ENCODE assay signal across 3 cellular contexts in genomic region chr10:73332379-73332778, GRCh38.
TF ChIP-seq lines count a peak whose summit lies in the region.

No MANE protein-coding gene starts in this region.

TF ChIP-seq in SK-N-SH, 30 proteins besides CTCF, POLR2A, EP300 and RAD21 (continued from another document):
- no peak for TF ChIP-seq IRF3 (IDR thresholded peaks at IDR 0.05; ENCODE audit: low read depth, low read length)
- no peak for TF ChIP-seq SIN3A (IDR thresholded peaks at IDR 0.05; ENCODE audit: borderline replicate concordance, low read depth, low read length)
- TF ChIP-seq EZH2phosphoT487 (IDR thresholded peaks at IDR 0.05; ENCODE audit: borderline replicate concordance, low read depth), result no peak
- TF ChIP-seq RCOR1 (IDR thresholded peaks at IDR 0.05; ENCODE audit: low read length), result no peak
- no peak for TF ChIP-seq JUND (IDR thresholded peaks at IDR 0.05)
- no peak for TF ChIP-seq SMC3 (IDR thresholded peaks at IDR 0.05; ENCODE audit: low read depth, low read length)
- TF ChIP-seq FOXJ3 (CRISPR knock-in tag; IDR thresholded peaks at IDR 0.05), result no peak
- no peak for TF ChIP-seq GATA2 (CRISPR knock-in tag; IDR thresholded peaks at IDR 0.05)
- no peak for TF ChIP-seq MXI1 (IDR thresholded peaks at IDR 0.05; ENCODE audit: low read depth, low read length)
- TF ChIP-seq POLR2AphosphoS5 (IDR thresholded peaks at IDR 0.05; ENCODE audit: low read depth, low read length), result no peak
- TF ChIP-seq FOSL2 (IDR thresholded peaks at IDR 0.05; ENCODE audit: borderline replicate concordance, low read depth), result no peak
- TF ChIP-seq TCF12 (IDR thresholded peaks at IDR 0.05), result no peak
- TF ChIP-seq RXRA (IDR thresholded peaks at IDR 0.05; ENCODE audit: borderline replicate concordance, low read depth), result no peak
- no peak for TF ChIP-seq MAX (IDR thresholded peaks at IDR 0.05; ENCODE audit: low read depth)
- no peak for TF ChIP-seq FOXM1 (IDR thresholded peaks at IDR 0.05; ENCODE audit: low read depth)

TF ChIP-seq in SK-N-SH treated with all-trans-retinoic acid at 6 μM for 48 hours, 23 proteins besides CTCF, POLR2A, EP300 and RAD21 (continued from another document):
- TF ChIP-seq ZFP30 (CRISPR knock-in tag; IDR thresholded peaks at IDR 0.05), result no peak
- TF ChIP-seq GLIS3 (CRISPR knock-in tag; IDR thresholded peaks at IDR 0.05), result no peak
- TF ChIP-seq ZNF8 (CRISPR knock-in tag; IDR thresholded peaks at IDR 0.05), result no peak
- TF ChIP-seq ZFP3 (CRISPR knock-in tag; IDR thresholded peaks at IDR 0.05), result no peak
- TF ChIP-seq PATZ1 (CRISPR knock-in tag; IDR thresholded peaks at IDR 0.05; ENCODE audit: borderline replicate concordance), result no peak
- TF ChIP-seq ZNF565 (CRISPR knock-in tag; conservative IDR thresholded peaks at IDR 0.05; ENCODE audit: low read depth), result no peak
- TF ChIP-seq SNAI2 (CRISPR knock-in tag; IDR thresholded peaks at IDR 0.05), result no peak
- no peak for TF ChIP-seq CREB5 (CRISPR knock-in tag; IDR thresholded peaks at IDR 0.05; ENCODE audit: low read depth)
- no peak for TF ChIP-seq ESRRG (CRISPR knock-in tag; IDR thresholded peaks at IDR 0.05)
- no peak for TF ChIP-seq ZNF70 (CRISPR knock-in tag; IDR thresholded peaks at IDR 0.05)
- TF ChIP-seq OSR1 (CRISPR knock-in tag; IDR thresholded peaks at IDR 0.05), result no peak
- TF ChIP-seq TCF4 (CRISPR knock-in tag; IDR thresholded peaks at IDR 0.05; ENCODE audit: borderline replicate concordance), result no peak
TF ChIP-seq in SK-N-SH treated with all-trans-retinoic acid at 6 μM for 48 hours: peak in this region for 0.

TF ChIP-seq in K562, 482 proteins besides CTCF, POLR2A, EP300 and RAD21:
- TF ChIP-seq ZNF518B (CRISPR knock-in tag; IDR thresholded peaks at IDR 0.05) (no peak), NCOA6 (IDR thresholded peaks at IDR 0.05) (no peak), ZBED1 (IDR thresholded peaks at IDR 0.05) (no peak), SMAD1 (IDR thresholded peaks at IDR 0.05; ENCODE audit: low read depth, low read length, partially characterized antibody) (no peak), ATF4 (CRISPR knock-in tag; IDR thresholded peaks at IDR 0.05) (no peak), HDAC6 (IDR thresholded peaks at IDR 0.05; ENCODE audit: low read depth, low read length) (no peak), BRF1 (IDR thresholded peaks at IDR 0.05; ENCODE audit: borderline replicate concordance, extremely low read depth, insufficient read length) (no peak), HLTF (IDR thresholded peaks at IDR 0.05) (no peak), DNMT1 (IDR thresholded peaks at IDR 0.05) (no peak), SRSF7 (optimal IDR thresholded peaks at IDR 0.05; ENCODE audit: low read depth, low read length) (no peak), ZNF707 (CRISPR knock-in tag; conservative IDR thresholded peaks at IDR 0.05) (no peak)
- TF ChIP-seq, protein P1, sequence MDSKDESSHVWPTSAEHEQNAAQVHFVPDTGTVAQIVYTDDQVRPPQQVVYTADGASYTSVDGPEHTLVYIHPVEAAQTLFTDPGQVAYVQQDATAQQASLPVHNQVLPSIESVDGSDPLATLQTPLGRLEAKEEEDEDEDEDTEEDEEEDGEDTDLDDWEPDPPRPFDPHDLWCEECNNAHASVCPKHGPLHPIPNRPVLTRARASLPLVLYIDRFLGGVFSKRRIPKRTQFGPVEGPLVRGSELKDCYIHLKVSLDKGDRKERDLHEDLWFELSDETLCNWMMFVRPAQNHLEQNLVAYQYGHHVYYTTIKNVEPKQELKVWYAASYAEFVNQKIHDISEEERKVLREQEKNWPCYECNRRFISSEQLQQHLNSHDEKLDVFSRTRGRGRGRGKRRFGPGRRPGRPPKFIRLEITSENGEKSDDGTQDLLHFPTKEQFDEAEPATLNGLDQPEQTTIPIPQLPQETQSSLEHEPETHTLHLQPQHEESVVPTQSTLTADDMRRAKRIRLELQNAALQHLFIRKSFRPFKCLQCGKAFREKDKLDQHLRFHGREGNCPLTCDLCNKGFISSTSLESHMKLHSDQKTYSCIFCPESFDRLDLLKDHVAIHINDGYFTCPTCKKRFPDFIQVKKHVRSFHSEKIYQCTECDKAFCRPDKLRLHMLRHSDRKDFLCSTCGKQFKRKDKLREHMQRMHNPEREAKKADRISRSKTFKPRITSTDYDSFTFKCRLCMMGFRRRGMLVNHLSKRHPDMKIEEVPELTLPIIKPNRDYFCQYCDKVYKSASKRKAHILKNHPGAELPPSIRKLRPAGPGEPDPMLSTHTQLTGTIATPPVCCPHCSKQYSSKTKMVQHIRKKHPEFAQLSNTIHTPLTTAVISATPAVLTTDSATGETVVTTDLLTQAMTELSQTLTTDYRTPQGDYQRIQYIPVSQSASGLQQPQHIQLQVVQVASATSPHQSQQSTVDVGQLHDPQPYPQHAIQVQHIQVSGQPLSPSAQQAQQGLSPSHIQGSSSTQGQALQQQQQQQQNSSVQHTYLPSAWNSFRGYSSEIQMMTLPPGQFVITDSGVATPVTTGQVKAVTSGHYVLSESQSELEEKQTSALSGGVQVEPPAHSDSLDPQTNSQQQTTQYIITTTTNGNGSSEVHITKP (IDR thresholded peaks at IDR 0.05; ENCODE audit: partially characterized antibody), result peak; percentile 65
- TF ChIP-seq, protein P2, sequence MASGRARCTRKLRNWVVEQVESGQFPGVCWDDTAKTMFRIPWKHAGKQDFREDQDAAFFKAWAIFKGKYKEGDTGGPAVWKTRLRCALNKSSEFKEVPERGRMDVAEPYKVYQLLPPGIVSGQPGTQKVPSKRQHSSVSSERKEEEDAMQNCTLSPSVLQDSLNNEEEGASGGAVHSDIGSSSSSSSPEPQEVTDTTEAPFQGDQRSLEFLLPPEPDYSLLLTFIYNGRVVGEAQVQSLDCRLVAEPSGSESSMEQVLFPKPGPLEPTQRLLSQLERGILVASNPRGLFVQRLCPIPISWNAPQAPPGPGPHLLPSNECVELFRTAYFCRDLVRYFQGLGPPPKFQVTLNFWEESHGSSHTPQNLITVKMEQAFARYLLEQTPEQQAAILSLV (tag; IDR thresholded peaks at IDR 0.05), result no peak
- TF ChIP-seq, protein P3, sequence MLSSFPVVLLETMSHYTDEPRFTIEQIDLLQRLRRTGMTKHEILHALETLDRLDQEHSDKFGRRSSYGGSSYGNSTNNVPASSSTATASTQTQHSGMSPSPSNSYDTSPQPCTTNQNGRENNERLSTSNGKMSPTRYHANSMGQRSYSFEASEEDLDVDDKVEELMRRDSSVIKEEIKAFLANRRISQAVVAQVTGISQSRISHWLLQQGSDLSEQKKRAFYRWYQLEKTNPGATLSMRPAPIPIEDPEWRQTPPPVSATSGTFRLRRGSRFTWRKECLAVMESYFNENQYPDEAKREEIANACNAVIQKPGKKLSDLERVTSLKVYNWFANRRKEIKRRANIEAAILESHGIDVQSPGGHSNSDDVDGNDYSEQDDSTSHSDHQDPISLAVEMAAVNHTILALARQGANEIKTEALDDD (IDR thresholded peaks at IDR 0.05), result peak; percentile 17; the same call in 1 of the 2 replicates
